Comparison of ENCODE assay signal across 9 cellular contexts in genomic region chr17:67200727-67201301, GRCh38. TPM values are rescaled to one million over a fixed set of nuclear protein-coding genes. Genes with fewer than 3 reads are reported as not detected.
DNase-seq lines count a peak whose midpoint lies in the region; ATAC-seq and TF ChIP-seq lines count a peak whose summit lies in the region.
"Had no signal": no experiment of that assay in that cellular context is flagged by ENCODE, and none has a peak within 500 bp of the region (broad histone marks: within the 10 kb centered on the region; RNA-seq: fewer than 3 reads in every experiment).

No MANE protein-coding gene starts in this region.

- POLR2A ChIA-PET in A673 (lab: Charles Lee; ENCODE audit: low non-redundant PET) = no interaction called here

- H3K4me1 ChIP-seq in A673 (ENCODE audit: insufficient read depth, low read length, poor library complexity, severe bottlenecking) = peaks cover 7% of the 10 kb centered on the region
- H3K4me1 ChIP-seq in Peyer's patch = no peaks in the 10 kb centered on the region
- H3K4me1 ChIP-seq: uterus had no signal

- intact Hi-C loops in A673 (cut with micrococcal nuclease; ENCODE audit: unreplicated experiment) = no loop called here

- H3K27ac ChIP-seq in A673 (ENCODE audit: low read depth, low read length, poor library complexity, severe bottlenecking) (no peak overlapping the region), Peyer's patch (no peak overlapping the region)
- H3K27ac ChIP-seq: uterus had no signal

- no peaks in the 10 kb centered on the region for H3K9me3 ChIP-seq in A673 (ENCODE audit: low read depth, low read length, poor library complexity, severe bottlenecking)
- H3K9me3 ChIP-seq in Peyer's patch = no peaks in the 10 kb centered on the region
- H3K9me3 ChIP-seq: uterus had no signal

- H3K36me3 ChIP-seq in A673 (ENCODE audit: insufficient read depth, low read length, poor library complexity, severe bottlenecking) = peaks cover 32% of the 10 kb centered on the region
- H3K36me3 ChIP-seq in Peyer's patch = peaks cover 0 to 47% (median 0%) of the 10 kb centered on the region in 3 donors
- H3K36me3 ChIP-seq: uterus had no signal

- CTCF ChIA-PET in A673 (lab: Charles Lee) = interaction anchor here (0.5 to 1.0 kb wide), 5 partner anchors 10 to 1781 kb away, joined by 3 to 15 read pairs (median 5); no protein-coding TSS in a partner anchor

- TF ChIP-seq POLR2A in Peyer's patch (IDR thresholded peaks at IDR 0.05) = no peak

- DNase-seq in A673 (ENCODE audit: low spot score) (peak; percentile 38), GM12864 (ENCODE audit: low read depth) (no peak), Peyer's patch (no peak), germinal center (ENCODE audit: low spot score) (peak; percentile 6), DMS153 treated with DMSO at 0.1 percent for 48 hours (lab: John Stamatoyannopoulos, UW; ENCODE audit: unreplicated experiment) (no peak), NCI-H345 (lab: John Stamatoyannopoulos, UW) (no peak), MV-4-11 (lab: John Stamatoyannopoulos, UW) (no peak)
- DNase-seq: uterus had no signal

- ATAC-seq in GM18502 (IDR thresholded peaks at IDR 0.05; ENCODE audit: poor library complexity, unreplicated experiment) = no peak

- H3K4me3 ChIP-seq in A673 (ENCODE audit: low read depth, low read length, poor library complexity, severe bottlenecking) = no peak overlapping the region
- H3K4me3 ChIP-seq in GM12864 (ENCODE audit: low read depth, low read length) = no peak overlapping the region
- H3K4me3 ChIP-seq in Peyer's patch = no peak overlapping the region
- H3K4me3 ChIP-seq: uterus had no signal

- H3K27me3 ChIP-seq in A673 (replicated peaks; ENCODE audit: insufficient read depth, low read depth, low read length, poor library complexity) = no peaks in the 10 kb centered on the region
- no peaks in the 10 kb centered on the region for H3K27me3 ChIP-seq in Peyer's patch
- H3K27me3 ChIP-seq: uterus had no signal

- peak; percentile 64 for TF ChIP-seq CTCF in A673 (conservative IDR thresholded peaks at IDR 0.05; ENCODE audit: low read depth, low read length)
- peak; percentile 54 for TF ChIP-seq CTCF in GM12864 (IDR thresholded peaks at IDR 0.05; ENCODE audit: low read depth, low read length, missing control alignments)
- TF ChIP-seq CTCF in Peyer's patch (IDR thresholded peaks at IDR 0.05) = peak in 4 of 6 experiments; percentile 26 to 45 (median 33)

- BruUV-seq in A673 (replicated peaks; lab: Mats Ljungman, UMichigan) = no TSS peak

RNA-seq across cellular contexts. Expression of gene HELZ, which starts 44.2 kb away (rescaled TPM):
- total RNA-seq in A673 (2021) = 49.1 and 57.3 TPM in 2 replicates
- 100 to 1,000 TPM in 1 of 4 donors, 10 to 100 TPM in 3; 37.1 to 124 (median 58.8) TPM for total RNA-seq in Peyer's patch

Comparison
In these comparisons a context has a peak if more than half of its experiments do, and no peak if none do; other contexts are left out.
1. DNase-seq: peak in A673 (single experiment) and germinal center (single experiment); none in GM12864 (single experiment), Peyer's patch (0 of 3), DMS153 treated with DMSO at 0.1 percent for 48 hours (single experiment), NCI-H345 (single experiment) and MV-4-11 (single experiment).
2. Peak in every context shown above with its lines, with median percentiles within 50 percentile points of each other: CTCF ChIP-seq.